ENCODE assay signal across 1 cellular context in genomic region chr3:182962162-182962561, GRCh38.
TF ChIP-seq lines count a peak whose summit lies in the region.

No MANE protein-coding gene starts in this region.

TF ChIP-seq in SK-N-SH, 30 proteins besides CTCF, POLR2A, EP300 and RAD21 (continued from another document):
- TF ChIP-seq, protein P1, sequence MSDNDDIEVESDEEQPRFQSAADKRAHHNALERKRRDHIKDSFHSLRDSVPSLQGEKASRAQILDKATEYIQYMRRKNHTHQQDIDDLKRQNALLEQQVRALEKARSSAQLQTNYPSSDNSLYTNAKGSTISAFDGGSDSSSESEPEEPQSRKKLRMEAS (IDR thresholded peaks at IDR 0.05; ENCODE audit: low read depth), result no peak
- TF ChIP-seq MEF2A (IDR thresholded peaks at IDR 0.05; ENCODE audit: borderline replicate concordance, low read depth) (no peak), GABPA (IDR thresholded peaks at IDR 0.05; ENCODE audit: low read depth) (no peak), ELF1 (IDR thresholded peaks at IDR 0.05) (no peak), JUND (IDR thresholded peaks at IDR 0.05) (no peak)
